ENCODE assay signal across 1 cellular context in genomic region chr18:62904396-62905285, GRCh38.
TF ChIP-seq lines count a peak whose summit lies in the region.

No MANE protein-coding gene starts in this region.

TF ChIP-seq in HepG2, 621 proteins besides CTCF, POLR2A, EP300 and RAD21 (continued from another document):
- TF ChIP-seq TFE3 (CRISPR knock-in tag; IDR thresholded peaks at IDR 0.05) = no peak
- TF ChIP-seq FUBP1 (CRISPR knock-in tag; IDR thresholded peaks at IDR 0.05; ENCODE audit: borderline replicate concordance) = no peak
- TF ChIP-seq PRDM15 (CRISPR knock-in tag; IDR thresholded peaks at IDR 0.05) = no peak
- TF ChIP-seq FLYWCH1 (CRISPR knock-in tag; IDR thresholded peaks at IDR 0.05) = no peak
- TF ChIP-seq ONECUT2 (CRISPR knock-in tag; IDR thresholded peaks at IDR 0.05) = no peak
- 0 out of 2 replicates have a peak, but pooled peaks have one; percentile 31 for TF ChIP-seq SIX4 (CRISPR knock-in tag; IDR thresholded peaks at IDR 0.05)
- no peak for TF ChIP-seq GATAD1 (CRISPR knock-in tag; IDR thresholded peaks at IDR 0.05)
- no peak for TF ChIP-seq ZNF275 (CRISPR knock-in tag; IDR thresholded peaks at IDR 0.05; ENCODE audit: borderline replicate concordance)
- TF ChIP-seq ZNF737 (CRISPR knock-in tag; IDR thresholded peaks at IDR 0.05; ENCODE audit: borderline replicate concordance) = no peak
- TF ChIP-seq ZNF331 (CRISPR knock-in tag; IDR thresholded peaks at IDR 0.05) = no peak
- no peak for TF ChIP-seq PRDM10 (CRISPR knock-in tag; IDR thresholded peaks at IDR 0.05; ENCODE audit: low read depth)
- TF ChIP-seq HNF4G (IDR thresholded peaks at IDR 0.05; ENCODE audit: borderline replicate concordance, low read depth, low read length) = no peak
- no peak for TF ChIP-seq HNF4G (CRISPR knock-in tag; IDR thresholded peaks at IDR 0.05; ENCODE audit: borderline replicate concordance, low read depth)
- TF ChIP-seq ZNF318 (CRISPR knock-in tag; IDR thresholded peaks at IDR 0.05) = no peak
- TF ChIP-seq SIX1 (CRISPR knock-in tag; IDR thresholded peaks at IDR 0.05; ENCODE audit: borderline replicate concordance) = peak; percentile 10; the same call in 1 of the 2 replicates
- no peak for TF ChIP-seq ZNF350 (CRISPR knock-in tag; IDR thresholded peaks at IDR 0.05; ENCODE audit: borderline replicate concordance, low read depth)
- no peak for TF ChIP-seq SOX13 (IDR thresholded peaks at IDR 0.05)
- TF ChIP-seq SOX13 (CRISPR knock-in tag; conservative IDR thresholded peaks at IDR 0.05 in 1 of 2, IDR thresholded peaks at IDR 0.05 in 1 of 2) = peak in 1 of 2 experiments; percentile 39; a peak in 1 of 4 replicates
- TF ChIP-seq ZFP36L1 (CRISPR knock-in tag; IDR thresholded peaks at IDR 0.05) = no peak
- TF ChIP-seq PRMT3 (CRISPR knock-in tag; IDR thresholded peaks at IDR 0.05; ENCODE audit: borderline replicate concordance, low read depth) = no peak
- no peak for TF ChIP-seq MLX (CRISPR knock-in tag; IDR thresholded peaks at IDR 0.05)
